2 cellular contexts compared by ENCODE assay signal in genomic region chr12:14696-15095, GRCh38. TPM values are rescaled to one million over a fixed set of nuclear protein-coding genes. Genes with fewer than 3 reads are reported as not detected.
"Had no signal": no experiment of that assay in that cellular context is flagged by ENCODE, and none has a peak within 500 bp of the region (broad histone marks: within the 10 kb centered on the region; RNA-seq: fewer than 3 reads in every experiment).

No MANE protein-coding gene starts in this region.

RNA-seq across cellular contexts. Expression of gene IQSEC3, which starts 51.9 kb away (rescaled TPM):
- total RNA-seq: bronchial epithelial cell, chondrocyte had no signal
